In the genomic region with DNA sequence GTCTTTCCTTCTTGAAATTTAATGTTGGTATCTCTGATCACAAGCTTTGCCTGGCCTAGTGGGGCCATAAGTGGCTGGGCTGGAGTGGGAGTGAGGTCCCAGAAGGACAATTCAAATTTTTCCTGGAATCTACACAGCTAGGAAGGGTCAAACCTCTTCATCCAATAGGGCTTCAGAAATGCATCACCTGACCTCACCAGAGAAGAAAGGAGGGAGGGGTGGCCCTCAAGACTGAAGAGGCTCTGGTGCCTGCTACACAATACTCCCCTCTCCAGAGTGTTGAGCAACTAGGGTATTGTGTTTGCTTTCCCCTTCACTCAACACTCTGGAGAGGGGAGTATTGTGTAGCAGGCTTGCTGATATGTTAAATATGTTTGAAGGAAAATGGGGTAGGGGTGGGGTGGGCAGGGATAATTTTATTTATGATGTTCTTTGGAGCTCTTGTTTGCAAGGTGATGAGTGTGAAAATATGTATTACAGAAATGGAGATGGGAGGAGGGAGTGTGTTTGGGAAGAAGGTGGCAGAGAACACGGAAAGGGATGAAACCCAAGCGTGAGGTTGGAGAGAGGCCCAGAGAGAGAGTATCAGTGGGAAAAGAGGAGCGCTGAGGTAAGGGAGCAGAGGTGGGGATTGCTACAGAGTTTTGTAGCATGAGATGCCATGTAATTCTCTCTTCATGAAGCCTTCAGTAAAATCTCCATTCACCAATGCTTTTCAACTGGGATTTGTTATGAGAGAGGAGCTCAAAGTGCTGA, we compare ENCODE assay signal across 18 cellular contexts. TPM values are rescaled to one million over a fixed set of nuclear protein-coding genes. Genes with fewer than 3 reads are reported as not detected.
DNase-seq lines count a peak whose midpoint lies in the region; ATAC-seq and TF ChIP-seq lines count a peak whose summit lies in the region.
"Had no signal": no experiment of that assay in that cellular context is flagged by ENCODE, and none has a peak within 500 bp of the region (broad histone marks: within the 10 kb centered on the region; RNA-seq: fewer than 3 reads in every experiment).

No MANE protein-coding gene starts in this region.

- H3K27me3 ChIP-seq in left lung (no peaks in the 10 kb centered on the region), SJCRH30 (no peaks in the 10 kb centered on the region)
- H3K27me3 ChIP-seq: brain microvascular endothelial cell had no signal

- no peak for TF ChIP-seq CTCF in left lung (IDR thresholded peaks at IDR 0.05)

- ATAC-seq in left lung (peak; percentile 88), sciatic nerve (no peak), HG03378 (IDR thresholded peaks at IDR 0.05; ENCODE audit: unreplicated experiment) (no peak), GM21381 (IDR thresholded peaks at IDR 0.05; ENCODE audit: unreplicated experiment) (no peak)
- ATAC-seq: esophagus mucosa; natural killer cell treated with Interleukin-12 subunit alpha and Interleukin-12 subunit beta and Interleukin-15 and Interleukin-18, amount 100 ng/mL, for 72 hours had no signal

- H3K36me3 ChIP-seq in left lung (no peaks in the 10 kb centered on the region), SJCRH30 (no peaks in the 10 kb centered on the region)
- H3K36me3 ChIP-seq: brain microvascular endothelial cell had no signal

- peak; percentile 51 for DNase-seq in DMS153 treated with DMSO at 0.1 percent for 48 hours (lab: John Stamatoyannopoulos, UW; ENCODE audit: unreplicated experiment)
- DNase-seq in NCI-H345 treated with DMSO at 0.1 percent for 48 hours (lab: John Stamatoyannopoulos, UW; ENCODE audit: unreplicated experiment) = peak; percentile 77
- peak in 1 of 2 donors; percentile 70 for DNase-seq in left lung
- no peak for DNase-seq in sciatic nerve (ENCODE audit: low spot score)
- no peak for DNase-seq in SJCRH30
- DNase-seq: activated CD8-positive, alpha-beta memory T cell treated with anti-CD3 and anti-CD28 coated beads, Interleukin-2, amount 50 U/mL, for 48 hours; brain microvascular endothelial cell; GM23248; mesenchymal stem cell; NCI-H2227 treated with DMSO at 0.1 percent for 48 hours; SK-N-SH; stimulated activated CD4-positive, alpha-beta T cell treated with anti-CD3 and anti-CD28 coated beads, Interleukin-2, amount 100 ng/mL, for 24 hours; T1000 had no signal

- no peak for TF ChIP-seq EP300 in Ishikawa (IDR thresholded peaks at IDR 0.05; ENCODE audit: borderline replicate concordance)

- H3K27ac ChIP-seq in left lung = peak overlapping the region; percentile 50 to 82
- H3K27ac ChIP-seq in SJCRH30 = no peak overlapping the region
- H3K27ac ChIP-seq: brain microvascular endothelial cell, GM23248 had no signal

- H3K4me1 ChIP-seq in left lung = peaks cover 4 to 11% of the 10 kb centered on the region in 2 donors
- peaks cover under 1% of the 10 kb centered on the region for H3K4me1 ChIP-seq in SJCRH30

- H3K4me3 ChIP-seq in left lung = no peak overlapping the region
- no peak overlapping the region for H3K4me3 ChIP-seq in SJCRH30
- H3K4me3 ChIP-seq: GM23248 had no signal

- H3K9me3 ChIP-seq in left lung (no peaks in the 10 kb centered on the region), SJCRH30 (replicated peaks) (no peaks in the 10 kb centered on the region)
- H3K9me3 ChIP-seq: SK-N-SH had no signal

- intact Hi-C loops in left lung (cut with DNase I) = no loop called here
- intact Hi-C loops in sciatic nerve (cut with DNase I) = no loop called here

- TF ChIP-seq RAD21 in Ishikawa (IDR thresholded peaks at IDR 0.05; ENCODE audit: low read depth) = no peak

TF ChIP-seq in Ishikawa, 13 proteins besides CTCF, POLR2A, EP300 and RAD21:
- TF ChIP-seq TCF12 (IDR thresholded peaks at IDR 0.05; ENCODE audit: low read depth) (no peak), EGR1 (IDR thresholded peaks at IDR 0.05) (no peak), TAF1 (IDR thresholded peaks at IDR 0.05; ENCODE audit: low read depth) (no peak), ZBTB7A (IDR thresholded peaks at IDR 0.05; ENCODE audit: low read depth) (no peak), FOXM1 (IDR thresholded peaks at IDR 0.05; ENCODE audit: borderline replicate concordance, low read depth) (no peak), NFIC (IDR thresholded peaks at IDR 0.05) (no peak), CREB1 (IDR thresholded peaks at IDR 0.05; ENCODE audit: low read depth) (no peak)
- TF ChIP-seq, protein P1, sequence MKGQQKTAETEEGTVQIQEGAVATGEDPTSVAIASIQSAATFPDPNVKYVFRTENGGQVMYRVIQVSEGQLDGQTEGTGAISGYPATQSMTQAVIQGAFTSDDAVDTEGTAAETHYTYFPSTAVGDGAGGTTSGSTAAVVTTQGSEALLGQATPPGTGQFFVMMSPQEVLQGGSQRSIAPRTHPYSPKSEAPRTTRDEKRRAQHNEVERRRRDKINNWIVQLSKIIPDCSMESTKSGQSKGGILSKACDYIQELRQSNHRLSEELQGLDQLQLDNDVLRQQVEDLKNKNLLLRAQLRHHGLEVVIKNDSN (IDR thresholded peaks at IDR 0.05) = peak; percentile 87
- TF ChIP-seq, protein P2, sequence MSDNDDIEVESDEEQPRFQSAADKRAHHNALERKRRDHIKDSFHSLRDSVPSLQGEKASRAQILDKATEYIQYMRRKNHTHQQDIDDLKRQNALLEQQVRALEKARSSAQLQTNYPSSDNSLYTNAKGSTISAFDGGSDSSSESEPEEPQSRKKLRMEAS (IDR thresholded peaks at IDR 0.05) = no peak

RNA-seq across cellular contexts. Expression of a gene that starts 5.7 kb away (rescaled TPM):
- total RNA-seq in left lung = 10 to 100 TPM; 59.2 to 80.9 TPM
- total RNA-seq in sciatic nerve = 70.9 TPM
- 9.5 and 14.0 TPM in 2 replicates for total RNA-seq in SJCRH30 (2014; rRNA removed; shearing (Covaris generic))

Comparison
In these comparisons a context has a peak if more than half of its experiments do, and no peak if none do; other contexts are left out.
1. DNase-seq: peak in DMS153 treated with DMSO at 0.1 percent for 48 hours (single experiment) and NCI-H345 treated with DMSO at 0.1 percent for 48 hours (single experiment); none in sciatic nerve (single experiment) and SJCRH30 (0 of 2).